In the genomic region with DNA sequence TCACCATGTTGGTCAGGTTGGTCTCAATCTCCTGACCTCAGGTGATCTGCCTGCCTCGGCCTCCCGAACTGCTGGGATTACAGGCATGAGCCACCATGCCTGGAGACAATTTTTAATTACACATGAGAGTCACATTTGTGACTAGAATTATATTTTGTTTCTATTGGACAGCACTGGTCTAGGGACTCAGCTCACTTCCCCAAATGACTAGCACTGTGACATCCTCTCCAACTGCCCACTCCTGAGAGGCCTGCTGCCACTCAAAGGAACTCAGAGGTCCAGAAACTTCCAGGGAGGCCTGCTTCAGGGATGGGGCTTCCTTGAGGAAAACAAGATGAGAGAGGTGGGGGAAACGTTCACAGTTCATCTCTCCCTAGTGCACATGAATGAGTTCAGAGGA, we compare ENCODE assay signal across 26 cellular contexts. TPM values are rescaled to one million over a fixed set of nuclear protein-coding genes. Genes with fewer than 3 reads are reported as not detected.
"Had no signal": no experiment of that assay in that cellular context is flagged by ENCODE, and none has a peak within 500 bp of the region (broad histone marks: within the 10 kb centered on the region; RNA-seq: fewer than 3 reads in every experiment).

No MANE protein-coding gene starts in this region.

- H3K27me3 ChIP-seq: SJSA1 had no signal

- H3K4me3 ChIP-seq: SJSA1, SK-N-MC had no signal

- H3K27ac ChIP-seq: SJSA1, SK-N-MC had no signal

- DNase-seq: IMR-90, Karpas-422, KG1, MM.1S, NCI-H1048, NCI-H1105, NCI-H1417, NCI-H1436 treated with DMSO at 0.1 percent for 48 hours, NCI-H1694, NCI-H1930, NCI-H2081, NCI-H2107, NCI-H2227 treated with DMSO at 0.1 percent for 48 hours, NCI-H524, NCI-H69, NCI-H774, Right ventricle myocardium superior, RPMI8226, SIG-M5, SW 1271, T-helper 1 cell had no signal

- H3K36me3 ChIP-seq: SJSA1 had no signal

- H3K9me3 ChIP-seq: SJSA1 had no signal

- ATAC-seq: HepG2 had no signal

- H3K4me1 ChIP-seq: SJSA1 had no signal

RNA-seq across cellular contexts. Expression of a gene that starts 29.5 kb away (rescaled TPM):
- total RNA-seq: HepG2, IMR-90, M059J, NCI-H460, SJSA1 had no signal
